Comparison of ENCODE assay signal across 1 cellular context in the genomic region with DNA sequence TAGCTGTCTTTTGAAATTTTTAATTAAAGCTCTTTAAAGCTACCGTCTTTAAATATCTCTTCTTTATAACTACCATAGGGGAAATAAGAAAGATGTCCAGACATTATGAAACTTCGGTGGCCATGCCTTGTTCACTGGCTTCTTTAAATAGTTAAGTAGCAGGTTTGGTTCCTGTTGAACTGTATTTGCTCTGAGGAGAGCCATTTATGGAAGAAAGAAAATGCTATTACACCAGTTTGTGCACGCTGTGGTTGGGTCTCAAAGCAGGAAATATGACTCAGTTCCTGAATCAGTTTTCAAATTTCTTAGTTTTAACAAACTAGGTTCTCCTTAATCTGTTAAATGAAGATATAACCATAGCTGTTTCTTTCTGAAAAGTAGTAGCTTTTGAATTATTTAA.
TF ChIP-seq lines count a peak whose summit lies in the region.

No MANE protein-coding gene starts in this region.

TF ChIP-seq in SK-N-SH, 30 proteins besides CTCF, POLR2A, EP300 and RAD21 (continued from another document):
- TF ChIP-seq, protein P1, sequence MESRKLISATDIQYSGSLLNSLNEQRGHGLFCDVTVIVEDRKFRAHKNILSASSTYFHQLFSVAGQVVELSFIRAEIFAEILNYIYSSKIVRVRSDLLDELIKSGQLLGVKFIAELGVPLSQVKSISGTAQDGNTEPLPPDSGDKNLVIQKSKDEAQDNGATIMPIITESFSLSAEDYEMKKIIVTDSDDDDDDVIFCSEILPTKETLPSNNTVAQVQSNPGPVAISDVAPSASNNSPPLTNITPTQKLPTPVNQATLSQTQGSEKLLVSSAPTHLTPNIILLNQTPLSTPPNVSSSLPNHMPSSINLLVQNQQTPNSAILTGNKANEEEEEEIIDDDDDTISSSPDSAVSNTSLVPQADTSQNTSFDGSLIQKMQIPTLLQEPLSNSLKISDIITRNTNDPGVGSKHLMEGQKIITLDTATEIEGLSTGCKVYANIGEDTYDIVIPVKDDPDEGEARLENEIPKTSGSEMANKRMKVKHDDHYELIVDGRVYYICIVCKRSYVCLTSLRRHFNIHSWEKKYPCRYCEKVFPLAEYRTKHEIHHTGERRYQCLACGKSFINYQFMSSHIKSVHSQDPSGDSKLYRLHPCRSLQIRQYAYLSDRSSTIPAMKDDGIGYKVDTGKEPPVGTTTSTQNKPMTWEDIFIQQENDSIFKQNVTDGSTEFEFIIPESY (IDR thresholded peaks at IDR 0.05; ENCODE audit: borderline replicate concordance, low read depth): no peak
- TF ChIP-seq, protein P2, sequence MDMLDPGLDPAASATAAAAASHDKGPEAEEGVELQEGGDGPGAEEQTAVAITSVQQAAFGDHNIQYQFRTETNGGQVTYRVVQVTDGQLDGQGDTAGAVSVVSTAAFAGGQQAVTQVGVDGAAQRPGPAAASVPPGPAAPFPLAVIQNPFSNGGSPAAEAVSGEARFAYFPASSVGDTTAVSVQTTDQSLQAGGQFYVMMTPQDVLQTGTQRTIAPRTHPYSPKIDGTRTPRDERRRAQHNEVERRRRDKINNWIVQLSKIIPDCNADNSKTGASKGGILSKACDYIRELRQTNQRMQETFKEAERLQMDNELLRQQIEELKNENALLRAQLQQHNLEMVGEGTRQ (IDR thresholded peaks at IDR 0.05; ENCODE audit: borderline replicate concordance, low read depth, low read length): no peak
- TF ChIP-seq, protein P3, sequence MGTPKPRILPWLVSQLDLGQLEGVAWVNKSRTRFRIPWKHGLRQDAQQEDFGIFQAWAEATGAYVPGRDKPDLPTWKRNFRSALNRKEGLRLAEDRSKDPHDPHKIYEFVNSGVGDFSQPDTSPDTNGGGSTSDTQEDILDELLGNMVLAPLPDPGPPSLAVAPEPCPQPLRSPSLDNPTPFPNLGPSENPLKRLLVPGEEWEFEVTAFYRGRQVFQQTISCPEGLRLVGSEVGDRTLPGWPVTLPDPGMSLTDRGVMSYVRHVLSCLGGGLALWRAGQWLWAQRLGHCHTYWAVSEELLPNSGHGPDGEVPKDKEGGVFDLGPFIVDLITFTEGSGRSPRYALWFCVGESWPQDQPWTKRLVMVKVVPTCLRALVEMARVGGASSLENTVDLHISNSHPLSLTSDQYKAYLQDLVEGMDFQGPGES (IDR thresholded peaks at IDR 0.05; ENCODE audit: low read depth, low read length): no peak
